Comparison of ENCODE assay signal across 21 cellular contexts in the genomic region with DNA sequence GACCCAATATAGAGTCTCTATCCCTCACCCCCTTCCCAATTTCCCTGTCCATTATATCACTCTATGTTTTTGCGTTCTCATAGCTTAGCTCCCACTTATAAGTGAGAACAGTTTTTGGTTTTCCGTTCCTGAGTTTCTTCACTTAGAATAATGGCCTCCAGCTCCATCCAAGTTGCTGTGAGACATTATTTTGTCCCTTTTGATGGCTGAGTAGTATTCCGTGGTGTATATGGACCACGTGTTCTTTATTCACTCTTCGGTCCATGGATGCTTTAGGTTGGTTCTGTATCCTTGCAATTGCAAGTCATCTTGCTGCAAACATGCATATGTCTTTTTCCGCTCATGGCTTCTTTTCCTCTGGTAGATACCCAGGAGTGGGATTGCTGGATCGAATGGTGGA. TPM values are rescaled to one million over a fixed set of nuclear protein-coding genes. Genes with fewer than 3 reads are reported as not detected.
A peak's percentile ranks its signal among the peaks of the same experiment; 100 is the strongest.
DNase-seq lines count a peak whose midpoint lies in the region; ATAC-seq, FAIRE-seq and TF ChIP-seq lines count a peak whose summit lies in the region.
"Had no signal": no experiment of that assay in that cellular context is flagged by ENCODE, and none has a peak within 500 bp of the region (broad histone marks: within the 10 kb centered on the region; RNA-seq: fewer than 3 reads in every experiment).

No MANE protein-coding gene starts in this region.

- no peak overlapping the region for H3K4me2 ChIP-seq in HepG2 (ENCODE audit: low read depth, low read length)
- H3K4me2 ChIP-seq: KMS-11 had no signal

- no peak for TF ChIP-seq EP300 in HepG2 (IDR thresholded peaks at IDR 0.05; ENCODE audit: low read depth in 2 of 2, low read length in 2 of 2)
- no peak for TF ChIP-seq EP300 in HepG2 (CRISPR knock-in tag; IDR thresholded peaks at IDR 0.05; ENCODE audit: borderline replicate concordance)

- H3K9me3 ChIP-seq in HepG2 (ENCODE audit: low read length) (no peaks in the 10 kb centered on the region), endodermal cell (ENCODE audit: control insufficient read depth, low read length) (no peaks in the 10 kb centered on the region)
- H3K9me3 ChIP-seq: BLaER1 treated with 17β-estradiol and CSF1 and Interleukin-3, amounts not matched to agents 10 nM and 100 nM had no signal

- WGBS in HepG2 (ENCODE audit: low lambda C conversion rate): 96% methylated on average over 7 of the region's 7 CpGs
- whole genome bisulfite sequencing in endodermal cell (ENCODE audit: insufficient coverage in 1 of 2, insufficient read length in 1 of 2), 2 experiments: 98 to 100% methylated on average over 5 to 7 of the region's 7 CpGs

- ATAC-seq in activated naive CD8-positive, alpha-beta T cell treated with anti-CD3 and anti-CD28 coated beads, Interleukin-2, amount 50 U/mL, for 24 hours: no peak
- ATAC-seq in naive thymus-derived CD8-positive, alpha-beta T cell: no peak
- ATAC-seq in HepG2: no peak
- ATAC-seq: Right ventricle myocardium inferior had no signal

- intact Hi-C loops in activated T-helper 1 cell treated with anti-CD3 and anti-CD28 coated beads, Interleukin-12 subunit alpha, Interleukin-12 subunit beta, Interleukin-2, Interleukin-4 antibody, amounts not matched to agents 30 ng/mL and 10 ng/mL and 1 ng/mL, durations not matched to agents 14 hours and 24 hours and 36 hours (cut with micrococcal nuclease): loop anchor here (5.0 kb wide), 1 partner anchor 132 kb away; the partner anchor contains the start of gene RRP1
- intact Hi-C loops in HepG2 (cut with micrococcal nuclease; ENCODE audit: unreplicated experiment): loop anchor here (2.0 to 10.0 kb wide), 2 partner anchors 62 to 104 kb away; no protein-coding TSS in a partner anchor

- no peak for TF ChIP-seq RAD21 in HepG2 (CRISPR knock-in tag; IDR thresholded peaks at IDR 0.05)

- H4K20me1 ChIP-seq in HepG2 (ENCODE audit: insufficient read depth, low read length): peaks cover 12% of the 10 kb centered on the region; the same call in 1 of the 2 replicates

- no peaks in the 10 kb centered on the region for H3K9me3 Mint-ChIP-seq in activated naive CD4-positive, alpha-beta T cell treated with anti-CD3 and anti-CD28 coated beads, Interleukin-2, amount 10 ng/mL, durations not matched to agents 7 days and 5 days
- no peaks in the 10 kb centered on the region for H3K9me3 Mint-ChIP-seq in activated T-helper 1 cell treated with anti-CD3 and anti-CD28 coated beads, Interleukin-12 subunit alpha, Interleukin-12 subunit beta, Interleukin-2, Interleukin-4 antibody, amounts not matched to agents 30 ng/mL and 10 ng/mL and 1 ng/mL, durations not matched to agents 14 hours and 24 hours and 36 hours
- H3K9me3 Mint-ChIP-seq in activated naive CD8-positive, alpha-beta T cell treated with anti-CD3 and anti-CD28 coated beads, Interleukin-2, amount 50 U/mL, for 24 hours: peaks cover 4% of the 10 kb centered on the region
- no peaks in the 10 kb centered on the region for H3K9me3 Mint-ChIP-seq in naive thymus-derived CD8-positive, alpha-beta T cell
- H3K9me3 Mint-ChIP-seq in endodermal cell: peaks cover 1% of the 10 kb centered on the region
- H3K9me3 Mint-ChIP-seq: HFFc6 had no signal

- peak overlapping the region; percentile 49 for H3K27ac Mint-ChIP-seq in activated naive CD4-positive, alpha-beta T cell treated with anti-CD3 and anti-CD28 coated beads, Interleukin-2, amount 10 ng/mL, durations not matched to agents 7 days and 5 days
- H3K27ac Mint-ChIP-seq in activated T-helper 1 cell treated with anti-CD3 and anti-CD28 coated beads, Interleukin-12 subunit alpha, Interleukin-12 subunit beta, Interleukin-2, Interleukin-4 antibody, amounts not matched to agents 30 ng/mL and 10 ng/mL and 1 ng/mL, durations not matched to agents 14 hours and 24 hours and 36 hours: peak overlapping the region; percentile 78
- H3K27ac Mint-ChIP-seq in activated naive CD8-positive, alpha-beta T cell treated with anti-CD3 and anti-CD28 coated beads, Interleukin-2, amount 50 U/mL, for 24 hours: no peak overlapping the region
- peak overlapping the region in 8 of 10 donors; percentile 64 to 80 (median 67) for H3K27ac Mint-ChIP-seq in naive thymus-derived CD8-positive, alpha-beta T cell
- H3K27ac Mint-ChIP-seq in endodermal cell: no peak overlapping the region
- H3K27ac Mint-ChIP-seq: HFFc6 had no signal

- H3K4me1 ChIP-seq in HepG2 (ENCODE audit: insufficient read depth, low read length): peaks cover 47% of the 10 kb centered on the region
- peaks cover 10% of the 10 kb centered on the region for H3K4me1 ChIP-seq in endodermal cell (ENCODE audit: control insufficient read depth, insufficient read depth, low read length)

- H3K27ac ChIP-seq in HepG2 (ENCODE audit: extremely low read length, insufficient read depth, low read length) (no peak overlapping the region), endodermal cell (ENCODE audit: low read depth, low read length) (no peak overlapping the region)
- H3K27ac ChIP-seq: BLaER1 treated with 17β-estradiol and CSF1 and Interleukin-3, amounts not matched to agents 10 nM and 100 nM; KMS-11 had no signal

- CTCF ChIA-PET in activated naive CD4-positive, alpha-beta T cell treated with anti-CD3 and anti-CD28 coated beads, Interleukin-2, amount 10 ng/mL, durations not matched to agents 7 days and 5 days (lab: Charles Lee): interaction anchor here (1.2 kb wide), 1 partner anchor 52 kb away, joined by 3 read pairs; no protein-coding TSS in a partner anchor
- CTCF ChIA-PET in HepG2 (lab: Yijun Ruan, JAX; ENCODE audit: low intra/inter-chr PET ratio, low total read pairs): interaction anchor here (2.5 kb wide), 1 partner anchor 108 kb away, joined by 11 read pairs; no protein-coding TSS in a partner anchor

- no peak for FAIRE-seq in HepG2 (lab: Jason Lieb, UNC)
- FAIRE-seq: D721Med, H54, RCC 7860 had no signal

- no TSS peak for BruUV-seq in HepG2 (replicated peaks; lab: Mats Ljungman, UMichigan)

- H3K79me2 ChIP-seq in HepG2 (ENCODE audit: insufficient read depth, low read length): peaks cover 36% of the 10 kb centered on the region

- H2AFZ ChIP-seq in HepG2 (ENCODE audit: low read length): no peak overlapping the region

- peaks cover 77% of the 10 kb centered on the region for H3K4me1 Mint-ChIP-seq in activated naive CD4-positive, alpha-beta T cell treated with anti-CD3 and anti-CD28 coated beads, Interleukin-2, amount 10 ng/mL, durations not matched to agents 7 days and 5 days
- H3K4me1 Mint-ChIP-seq in activated T-helper 1 cell treated with anti-CD3 and anti-CD28 coated beads, Interleukin-12 subunit alpha, Interleukin-12 subunit beta, Interleukin-2, Interleukin-4 antibody, amounts not matched to agents 30 ng/mL and 10 ng/mL and 1 ng/mL, durations not matched to agents 14 hours and 24 hours and 36 hours (ENCODE audit: low read depth): peaks cover 60% of the 10 kb centered on the region
- peaks cover 73% of the 10 kb centered on the region for H3K4me1 Mint-ChIP-seq in activated naive CD8-positive, alpha-beta T cell treated with anti-CD3 and anti-CD28 coated beads, Interleukin-2, amount 50 U/mL, for 24 hours
- H3K4me1 Mint-ChIP-seq in naive thymus-derived CD8-positive, alpha-beta T cell: peaks cover 47 to 75% (median 70%) of the 10 kb centered on the region in 4 donors
- H3K4me1 Mint-ChIP-seq in endodermal cell: peaks cover 51% of the 10 kb centered on the region

- no peaks in the 10 kb centered on the region for H3K27me3 ChIP-seq in HepG2 (ENCODE audit: control insufficient read depth in 1 of 2, insufficient read depth in 2 of 2, low read length in 2 of 2)
- H3K27me3 ChIP-seq in endodermal cell (ENCODE audit: control insufficient read depth, insufficient read depth, low read length, poor library complexity, severe bottlenecking): no peaks in the 10 kb centered on the region

- no peak for TF ChIP-seq POLR2A in HepG2 (IDR thresholded peaks at IDR 0.05; ENCODE audit: insufficient read depth in 1 of 2, low read depth in 2 of 2, low read length in 2 of 2)

- H3K27me3 Mint-ChIP-seq in activated naive CD4-positive, alpha-beta T cell treated with anti-CD3 and anti-CD28 coated beads, Interleukin-2, amount 10 ng/mL, durations not matched to agents 7 days and 5 days: peaks cover 5% of the 10 kb centered on the region
- no peaks in the 10 kb centered on the region for H3K27me3 Mint-ChIP-seq in activated T-helper 1 cell treated with anti-CD3 and anti-CD28 coated beads, Interleukin-12 subunit alpha, Interleukin-12 subunit beta, Interleukin-2, Interleukin-4 antibody, amounts not matched to agents 30 ng/mL and 10 ng/mL and 1 ng/mL, durations not matched to agents 14 hours and 24 hours and 36 hours (ENCODE audit: insufficient read depth)
- peaks cover 3% of the 10 kb centered on the region for H3K27me3 Mint-ChIP-seq in activated naive CD8-positive, alpha-beta T cell treated with anti-CD3 and anti-CD28 coated beads, Interleukin-2, amount 50 U/mL, for 24 hours
- H3K27me3 Mint-ChIP-seq in naive thymus-derived CD8-positive, alpha-beta T cell: no peaks in the 10 kb centered on the region
- no peaks in the 10 kb centered on the region for H3K27me3 Mint-ChIP-seq in endodermal cell (ENCODE audit: insufficient read depth)

- TF ChIP-seq CTCF in HepG2 (CRISPR knock-in tag; IDR thresholded peaks at IDR 0.05) (no peak), endodermal cell (conservative IDR thresholded peaks at IDR 0.05) (no peak)

- H3K36me3 ChIP-seq in HepG2 (replicated peaks in 1 of 2; ENCODE audit: control insufficient read depth in 1 of 2, insufficient read depth in 2 of 2, low read length in 2 of 2) (0 out of 5 replicates have a peak, but pooled peaks cover 0 to 2% of the 10 kb centered on the region in 2 experiments), endodermal cell (ENCODE audit: control insufficient read depth, insufficient read depth, low read length) (no peaks in the 10 kb centered on the region)

- H3K4me3 ChIP-seq in HepG2 (replicated peaks in 1 of 3; ENCODE audit: insufficient read depth in 1 of 3, low read depth in 2 of 3, low read length in 3 of 3) (no peak overlapping the region), endodermal cell (ENCODE audit: low read length) (no peak overlapping the region)
- H3K4me3 ChIP-seq: BLaER1 treated with 17β-estradiol and CSF1 and Interleukin-3, amounts not matched to agents 10 nM and 100 nM had no signal

- H3K36me3 Mint-ChIP-seq in activated naive CD4-positive, alpha-beta T cell treated with anti-CD3 and anti-CD28 coated beads, Interleukin-2, amount 10 ng/mL, durations not matched to agents 7 days and 5 days: peaks cover 6% of the 10 kb centered on the region
- H3K36me3 Mint-ChIP-seq in activated T-helper 1 cell treated with anti-CD3 and anti-CD28 coated beads, Interleukin-12 subunit alpha, Interleukin-12 subunit beta, Interleukin-2, Interleukin-4 antibody, amounts not matched to agents 30 ng/mL and 10 ng/mL and 1 ng/mL, durations not matched to agents 14 hours and 24 hours and 36 hours (ENCODE audit: low read depth): peaks cover 14% of the 10 kb centered on the region
- H3K36me3 Mint-ChIP-seq in activated naive CD8-positive, alpha-beta T cell treated with anti-CD3 and anti-CD28 coated beads, Interleukin-2, amount 50 U/mL, for 24 hours (ENCODE audit: low read depth): peaks cover 17% of the 10 kb centered on the region
- H3K36me3 Mint-ChIP-seq in naive thymus-derived CD8-positive, alpha-beta T cell: peaks cover 0 to 3% (median 0%) of the 10 kb centered on the region in 3 donors
- H3K36me3 Mint-ChIP-seq in endodermal cell (ENCODE audit: low read depth): peaks cover 4% of the 10 kb centered on the region

- no peak overlapping the region for H3K4me3 Mint-ChIP-seq in activated naive CD4-positive, alpha-beta T cell treated with anti-CD3 and anti-CD28 coated beads, Interleukin-2, amount 10 ng/mL, durations not matched to agents 7 days and 5 days
- peak overlapping the region; percentile 40 for H3K4me3 Mint-ChIP-seq in activated T-helper 1 cell treated with anti-CD3 and anti-CD28 coated beads, Interleukin-12 subunit alpha, Interleukin-12 subunit beta, Interleukin-2, Interleukin-4 antibody, amounts not matched to agents 30 ng/mL and 10 ng/mL and 1 ng/mL, durations not matched to agents 14 hours and 24 hours and 36 hours
- peak overlapping the region; percentile 58 for H3K4me3 Mint-ChIP-seq in activated naive CD8-positive, alpha-beta T cell treated with anti-CD3 and anti-CD28 coated beads, Interleukin-2, amount 50 U/mL, for 24 hours
- H3K4me3 Mint-ChIP-seq in naive thymus-derived CD8-positive, alpha-beta T cell: peak overlapping the region in 8 of 10 donors; percentile 23 to 92 (median 62)
- H3K4me3 Mint-ChIP-seq in endodermal cell: no peak overlapping the region
- H3K4me3 Mint-ChIP-seq: HFFc6 had no signal

- H3K9ac ChIP-seq in HepG2 (ENCODE audit: insufficient read depth, low read depth, low read length): no peak overlapping the region
- no peak overlapping the region for H3K9ac ChIP-seq in endodermal cell (ENCODE audit: extremely low read depth, low read length, poor library complexity, severe bottlenecking)
- H3K9ac ChIP-seq: BLaER1 treated with 17β-estradiol and CSF1 and Interleukin-3, amounts not matched to agents 10 nM and 100 nM; KMS-11 had no signal

- POLR2A ChIA-PET in naive thymus-derived CD8-positive, alpha-beta T cell (lab: Charles Lee): interaction anchor here (2.9 kb wide), 1 partner anchor 53 kb away, joined by 13 read pairs; no protein-coding TSS in a partner anchor
- POLR2A ChIA-PET in HepG2 (lab: Yijun Ruan, JAX): no interaction called here

- in situ Hi-C loops in HepG2 (cut with HindIII; ENCODE audit: extremely low pct_ligation_motif_present, low pct_unique_long_range_greater_than_20kb): no loop called here

- DNase-seq in activated naive CD4-positive, alpha-beta T cell treated with anti-CD3 and anti-CD28 coated beads, Interleukin-2, amount 10 ng/mL, durations not matched to agents 7 days and 5 days: no peak
- DNase-seq in activated naive CD4-positive, alpha-beta T cell (lab: John Stamatoyannopoulos, UW): no peak
- DNase-seq in activated T-helper 1 cell treated with anti-CD3 and anti-CD28 coated beads, Interleukin-12 subunit alpha, Interleukin-12 subunit beta, Interleukin-2, Interleukin-4 antibody, amounts not matched to agents 30 ng/mL and 10 ng/mL and 1 ng/mL, durations not matched to agents 14 hours and 24 hours and 36 hours (ENCODE audit: low spot score): no peak
- no peak for DNase-seq in activated naive CD8-positive, alpha-beta T cell treated with anti-CD3 and anti-CD28 coated beads, Interleukin-2, amount 50 U/mL, for 24 hours
- DNase-seq in naive thymus-derived CD8-positive, alpha-beta T cell: no peak
- DNase-seq in HepG2 (ENCODE audit: low spot score) (no peak), kidney tubule cell (ENCODE audit: low spot score) (no peak), endodermal cell (no peak)
- DNase-seq: HFFc6, MV-4-11, NCI-H1417, NCI-H187, NCI-H2107, NCI-H510A, NCI-H774 had no signal

RNA-seq across cellular contexts. Expression of gene AGPAT3, which starts 54.3 kb away (rescaled TPM):
- total RNA-seq in activated T-helper 1 cell treated with anti-CD3 and anti-CD28 coated beads, Interleukin-12 subunit alpha, Interleukin-12 subunit beta, Interleukin-2, Interleukin-4 antibody, amounts not matched to agents 30 ng/mL and 10 ng/mL and 1 ng/mL, durations not matched to agents 14 hours and 24 hours and 36 hours: 127 and 132 TPM in 2 replicates
- total RNA-seq in naive thymus-derived CD8-positive, alpha-beta T cell: 10 to 100 TPM; 59.0 TPM
- polyA plus RNA-seq in naive thymus-derived CD8-positive, alpha-beta T cell: 10 to 100 TPM; 10.9 to 18.0 (median 13.2) TPM
- total RNA-seq in HepG2 (2016; rRNA removed; fragmentation: Illumina TruSeq; extraction: Trizol): 46.8 and 54.4 TPM in 2 replicates
- 14.8 and 16.1 TPM in 2 replicates for total RNA-seq in HepG2 (2016; cell fraction: cytosol; rRNA removed; fragmentation: Illumina TruSeq; extraction: Trizol; ENCODE audit: low read depth)
- total RNA-seq in HepG2 (2016; cell fraction: insoluble cytoplasmic fraction; rRNA removed; fragmentation: Illumina TruSeq; extraction: Trizol): 41.2 and 56.0 TPM in 2 replicates
- 53.6 and 57.0 TPM in 2 replicates for total RNA-seq in HepG2 (2016; cell fraction: membrane; rRNA removed; fragmentation: Illumina TruSeq; extraction: Trizol)
- 49.6 and 56.0 TPM in 2 replicates for total RNA-seq in HepG2 (2016; cell fraction: nucleus; rRNA removed; fragmentation: Illumina TruSeq; extraction: Trizol)
- 32.2 and 40.5 TPM in 2 replicates for polyA plus RNA-seq in HepG2 (2011; rRNA removed)
- polyA plus RNA-seq in HepG2 (2011; cell fraction: cytosol; rRNA removed): 34.8 and 46.1 TPM in 2 replicates
- 58.5 and 63.8 TPM in 2 replicates for polyA plus RNA-seq in HepG2 (2011; cell fraction: nucleus; rRNA removed)
- polyA plus RNA-seq in HepG2 (2012): 30.3 and 31.7 TPM in 2 replicates
- polyA plus RNA-seq in HepG2 (2016; cell fraction: cytosol; fragmentation: Illumina TruSeq; extraction: Trizol; ENCODE audit: low read depth): 19.7 and 23.3 TPM in 2 replicates
- 37.4 and 44.0 TPM in 2 replicates for polyA plus RNA-seq in HepG2 (2016; cell fraction: insoluble cytoplasmic fraction; fragmentation: Illumina TruSeq; extraction: Trizol; ENCODE audit: low read depth)
- polyA plus RNA-seq in HepG2 (2016; cell fraction: membrane; fragmentation: Illumina TruSeq; extraction: Trizol; ENCODE audit: low read depth): 43.7 and 47.5 TPM in 2 replicates
- polyA plus RNA-seq in HepG2 (2016; cell fraction: nucleus; fragmentation: Illumina TruSeq; extraction: Trizol; ENCODE audit: insufficient read depth, low read depth): 78.1 and 78.9 TPM in 2 replicates
- polyA minus RNA-seq in HepG2 (2011; rRNA and poly(A)+ RNA removed; ENCODE audit: low replicate concordance): 56.4 and 145 TPM in 2 replicates
- polyA minus RNA-seq in HepG2 (2011; cell fraction: cytosol; rRNA and poly(A)+ RNA removed): 41.5 and 50.9 TPM in 2 replicates
- polyA minus RNA-seq in HepG2 (2011; cell fraction: nucleus; rRNA and poly(A)+ RNA removed): 28.1 and 33.7 TPM in 2 replicates
- total RNA-seq in endodermal cell: 10 to 100 TPM; 44.0 to 74.4 TPM
- 22.2 TPM for polyA plus RNA-seq in endodermal cell (2013, experiment 1 of 2)
- 21.4 TPM for polyA plus RNA-seq in endodermal cell (2013, experiment 2 of 2)

Comparison
In these comparisons a context has a peak if more than half of its experiments do, and no peak if none do; other contexts are left out.
1. H3K27ac Mint-ChIP-seq: peak in activated naive CD4-positive, alpha-beta T cell treated with anti-CD3 and anti-CD28 coated beads, Interleukin-2, amount 10 ng/mL, durations not matched to agents 7 days and 5 days (single experiment), activated T-helper 1 cell treated with anti-CD3 and anti-CD28 coated beads, Interleukin-12 subunit alpha, Interleukin-12 subunit beta, Interleukin-2, Interleukin-4 antibody, amounts not matched to agents 30 ng/mL and 10 ng/mL and 1 ng/mL, durations not matched to agents 14 hours and 24 hours and 36 hours (single experiment) and naive thymus-derived CD8-positive, alpha-beta T cell (8 of 10); none in activated naive CD8-positive, alpha-beta T cell treated with anti-CD3 and anti-CD28 coated beads, Interleukin-2, amount 50 U/mL, for 24 hours (single experiment) and endodermal cell (single experiment).
2. H3K4me3 Mint-ChIP-seq: peak in activated T-helper 1 cell treated with anti-CD3 and anti-CD28 coated beads, Interleukin-12 subunit alpha, Interleukin-12 subunit beta, Interleukin-2, Interleukin-4 antibody, amounts not matched to agents 30 ng/mL and 10 ng/mL and 1 ng/mL, durations not matched to agents 14 hours and 24 hours and 36 hours (single experiment), activated naive CD8-positive, alpha-beta T cell treated with anti-CD3 and anti-CD28 coated beads, Interleukin-2, amount 50 U/mL, for 24 hours (single experiment) and naive thymus-derived CD8-positive, alpha-beta T cell (8 of 10); none in activated naive CD4-positive, alpha-beta T cell treated with anti-CD3 and anti-CD28 coated beads, Interleukin-2, amount 10 ng/mL, durations not matched to agents 7 days and 5 days (single experiment) and endodermal cell (single experiment).